27 cellular contexts compared by ENCODE assay signal in the genomic region with DNA sequence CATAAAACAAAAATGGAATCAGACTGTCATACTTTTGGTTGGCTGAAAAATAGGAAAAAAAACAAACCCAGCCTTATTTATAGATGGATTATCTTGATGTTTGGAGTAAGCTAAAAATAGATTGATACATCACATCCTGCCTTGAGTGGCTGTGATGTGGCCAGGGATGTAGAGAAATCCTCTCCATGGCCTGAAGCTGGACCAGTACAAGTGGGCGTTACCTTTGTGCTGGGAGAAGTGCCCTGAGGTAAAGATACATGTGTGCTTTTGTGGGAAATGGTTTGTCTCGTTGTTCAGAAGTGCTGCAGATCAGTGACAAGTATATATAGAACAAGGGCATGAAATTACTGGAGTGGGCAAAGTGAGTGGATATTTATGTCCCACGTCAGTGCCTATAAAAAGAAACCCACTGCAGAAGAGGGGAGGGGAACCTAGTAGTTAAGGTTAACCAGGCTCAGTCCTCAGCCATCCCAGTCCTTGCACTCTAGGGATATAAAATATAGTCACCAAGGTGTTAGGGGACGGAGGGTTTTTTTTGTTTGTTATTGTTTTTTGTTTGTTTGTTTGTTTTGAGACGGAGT. TPM values are rescaled to one million over a fixed set of nuclear protein-coding genes. Genes with fewer than 3 reads are reported as not detected.
DNase-seq lines count a peak whose midpoint lies in the region; ATAC-seq and TF ChIP-seq lines count a peak whose summit lies in the region.
"Had no signal": no experiment of that assay in that cellular context is flagged by ENCODE, and none has a peak within 500 bp of the region (broad histone marks: within the 10 kb centered on the region; RNA-seq: fewer than 3 reads in every experiment).

No MANE protein-coding gene starts in this region.

- TF ChIP-seq CTCF in cardiac muscle cell (IDR thresholded peaks at IDR 0.05; ENCODE audit: low read depth, low read length), result no peak
- TF ChIP-seq CTCF in psoas muscle (IDR thresholded peaks at IDR 0.05), result no peak

- no peaks in the 10 kb centered on the region for H3K36me3 ChIP-seq in adipocyte (ENCODE audit: control insufficient read depth, insufficient read depth, low read length, severe bottlenecking)
- H3K36me3 ChIP-seq in cardiac muscle cell, result no peaks in the 10 kb centered on the region
- no peaks in the 10 kb centered on the region for H3K36me3 ChIP-seq in psoas muscle (ENCODE audit: insufficient read depth in 1 of 2, low read depth in 1 of 2)
- H3K36me3 ChIP-seq: Peyer's patch, right lobe of liver, suprapubic skin had no signal

- DNase-seq in DMS53 (lab: John Stamatoyannopoulos, UW) (peak; percentile 81), adipocyte (ENCODE audit: low read depth) (peak; percentile 20), cardiac muscle cell (ENCODE audit: low read depth in 1 of 2, low spot score in 1 of 2) (no peak), psoas muscle (no peak), OCI-M2 (lab: John Stamatoyannopoulos, UW; ENCODE audit: unreplicated experiment) (no peak), HK-2 (ENCODE audit: unreplicated experiment) (no peak)
- DNase-seq: activated CD4-positive, alpha-beta memory T cell treated with anti-CD3 and anti-CD28 coated beads for 36 hours; activated T-cell treated with anti-CD3 and anti-CD28 coated beads for 4 hours; CD4-positive, alpha-beta T cell; DMS 273 treated with DMSO at 0.1 percent for 48 hours; effector memory CD4-positive, alpha-beta T cell; GDM1; islet precursor cell; mammary epithelial cell; naive thymus-derived CD4-positive, alpha-beta T cell; NCI-H1092 treated with DMSO at 0.1 percent for 48 hours; NCI-H2081; NCI-H446; NK-92 treated with Interleukin-12 subunit alpha and Interleukin-12 subunit beta, amount 100 ng/mL, for 24 hours; Peyer's patch; right lobe of liver had no signal

- H3K9me3 ChIP-seq in adipocyte (ENCODE audit: control insufficient read depth, low read length), result no peaks in the 10 kb centered on the region
- no peaks in the 10 kb centered on the region for H3K9me3 ChIP-seq in cardiac muscle cell (ENCODE audit: low read depth)
- no peaks in the 10 kb centered on the region for H3K9me3 ChIP-seq in psoas muscle
- H3K9me3 ChIP-seq: esophagus muscularis mucosa, Peyer's patch, right lobe of liver, suprapubic skin had no signal

- H3K27me3 ChIP-seq in adipocyte (replicated peaks; ENCODE audit: control insufficient read depth, insufficient read depth, low read length) (no peaks in the 10 kb centered on the region), cardiac muscle cell (peaks cover 10% of the 10 kb centered on the region), psoas muscle (ENCODE audit: insufficient read depth in 3 of 3, low read length in 2 of 3) (no peaks in the 10 kb centered on the region)
- H3K27me3 ChIP-seq: esophagus muscularis mucosa, Peyer's patch, right lobe of liver, suprapubic skin had no signal

- WGBS in psoas muscle, 3 donors, result 37 to 43% (median 40%) methylated on average over 5 of the region's 5 CpGs

- H3K4me3 ChIP-seq in adipocyte (ENCODE audit: low read length), result no peak overlapping the region
- no peak overlapping the region for H3K4me3 ChIP-seq in cardiac muscle cell
- no peak overlapping the region for H3K4me3 ChIP-seq in psoas muscle
- H3K4me3 ChIP-seq: esophagus muscularis mucosa, Peyer's patch, right lobe of liver, SK-N-MC, suprapubic skin had no signal

- peaks cover 19% of the 10 kb centered on the region for H3K4me1 ChIP-seq in adipocyte (ENCODE audit: control insufficient read depth, insufficient read depth, low read length)
- H3K4me1 ChIP-seq in cardiac muscle cell (ENCODE audit: low read depth), result peaks cover 6% of the 10 kb centered on the region
- H3K4me1 ChIP-seq in psoas muscle, result peaks cover 7% of the 10 kb centered on the region
- H3K4me1 ChIP-seq: Peyer's patch, right lobe of liver had no signal

- intact Hi-C loops in psoas muscle (cut with DNase I), result no loop called here

- peak overlapping the region; percentile 1 for H3K27ac ChIP-seq in cardiac muscle cell
- peak overlapping the region; percentile 85 for H3K27ac ChIP-seq in psoas muscle
- H3K27ac ChIP-seq: esophagus muscularis mucosa, right lobe of liver, SK-N-MC, suprapubic skin had no signal

- H3K9ac ChIP-seq in adipocyte (ENCODE audit: low read length), result no peak overlapping the region

- peak; percentile 93 to 95 (median 94) for ATAC-seq in psoas muscle
- ATAC-seq in HG02798 (IDR thresholded peaks at IDR 0.05; ENCODE audit: poor library complexity, unreplicated experiment), result no peak
- no peak for ATAC-seq in HG02588 (IDR thresholded peaks at IDR 0.05; ENCODE audit: unreplicated experiment)
- ATAC-seq: naive thymus-derived CD4-positive, alpha-beta T cell; right lobe of liver had no signal

RNA-seq across cellular contexts. Expression of a gene that starts 12.2 kb away (rescaled TPM):
- total RNA-seq in cardiac muscle cell (8.0 and 9.0 TPM in 2 replicates), psoas muscle (1 to 10 TPM; 3.3 to 8.8 (median 6.8) TPM)
- polyA plus RNA-seq in cardiac muscle cell (6.2 and 6.7 TPM in 2 replicates), psoas muscle (1 to 10 TPM; 2.3 to 6.2 (median 3.3) TPM)
- total RNA-seq: HT-29 had no signal

RNA-seq across cellular contexts. Expression of a gene that starts 18.6 kb away (rescaled TPM):
- total RNA-seq in cardiac muscle cell, result 9.9 and 12.3 TPM in 2 replicates
- polyA plus RNA-seq in cardiac muscle cell, result 3.4 and 7.3 TPM in 2 replicates
- 1 to 10 TPM; 6.7 to 6.8 (median 6.7) TPM for total RNA-seq in psoas muscle
- polyA plus RNA-seq in psoas muscle, result 1 to 10 TPM; 1.0 to 3.9 (median 2.0) TPM

RNA-seq across cellular contexts. Expression of a gene that starts 24.5 kb away (rescaled TPM):
- total RNA-seq in cardiac muscle cell (15.1 and 26.4 TPM in 2 replicates), psoas muscle (10 to 100 TPM; 12.6 to 21.3 (median 17.5) TPM)
- polyA plus RNA-seq in cardiac muscle cell (34.6 and 39.3 TPM in 2 replicates), psoas muscle (10 to 100 TPM; 30.9 to 78.7 (median 38.9) TPM)

RNA-seq across cellular contexts. Expression of a gene that starts 24.5 kb away (rescaled TPM):
- total RNA-seq in cardiac muscle cell (1.8 and 7.2 TPM in 2 replicates), psoas muscle (1 to 10 TPM; 1.1 to 2.8 (median 1.9) TPM)
- polyA plus RNA-seq in cardiac muscle cell (0.65 and 0.66 TPM in 2 replicates), psoas muscle (1 to 10 TPM in 2 of 3 donors, under 1 TPM in 1; 0.80 to 3.3 (median 1.1) TPM)

RNA-seq across cellular contexts. Expression of a gene that starts 50.8 kb away (rescaled TPM):
- total RNA-seq in cardiac muscle cell (37.9 and 38.2 TPM in 2 replicates), psoas muscle (10 to 100 TPM in 2 of 4 donors, 1 to 10 TPM in 2; 5.6 to 12.1 (median 8.3) TPM)
- polyA plus RNA-seq in cardiac muscle cell (11.4 and 15.9 TPM in 2 replicates), psoas muscle (1 to 10 TPM; 3.2 to 9.9 (median 4.6) TPM)

Comparison
In these comparisons a context has a peak if more than half of its experiments do, and no peak if none do; other contexts are left out.
1. DNase-seq: peak in DMS53 (single experiment) and adipocyte (single experiment); none in cardiac muscle cell (0 of 2), psoas muscle (0 of 2), OCI-M2 (single experiment) and HK-2 (single experiment).
2. ATAC-seq: peak in psoas muscle (4 of 4); none in HG02798 (single experiment) and HG02588 (single experiment).